ENCODE assay signal across 16 cellular contexts in the genomic region with DNA sequence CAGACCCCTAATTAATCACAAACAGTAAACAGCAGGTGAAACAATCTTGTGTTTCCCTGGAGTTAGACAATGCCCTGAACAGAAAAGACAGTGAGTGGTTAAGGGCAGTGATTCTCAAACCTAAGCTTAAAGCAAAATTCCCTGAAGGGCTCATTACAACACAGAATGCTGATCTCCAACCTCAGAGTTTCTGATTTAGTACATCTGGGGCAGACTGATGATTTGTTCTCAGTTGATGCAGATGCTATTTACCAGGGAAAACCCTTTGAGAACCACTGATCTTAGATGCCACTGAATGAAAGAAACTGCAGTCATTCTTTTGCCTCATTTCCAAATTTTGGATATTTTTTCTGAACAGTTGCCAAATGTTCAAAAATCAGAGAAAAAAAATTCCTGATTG.
DNase-seq lines count a peak whose midpoint lies in the region; ATAC-seq and TF ChIP-seq lines count a peak whose summit lies in the region.
"Had no signal": no experiment of that assay in that cellular context is flagged by ENCODE, and none has a peak within 500 bp of the region (broad histone marks: within the 10 kb centered on the region; RNA-seq: fewer than 3 reads in every experiment).

No MANE protein-coding gene starts in this region.

- H3K4me2 ChIP-seq in DOHH2 (ENCODE audit: low read length): peak overlapping the region; percentile 89

- H3K4me1 Mint-ChIP-seq in T-helper 2 cell treated with Interferon-gamma antibody and Interleukin-4, amounts not matched to agents 5 μg/mL and 100 μg/mL, for 36 hours (ENCODE audit: low read depth): peaks cover 77% of the 10 kb centered on the region
- H3K4me1 Mint-ChIP-seq in memory B cell: peaks cover 60% of the 10 kb centered on the region

- no peaks in the 10 kb centered on the region for H3K9me3 ChIP-seq in DOHH2 (ENCODE audit: control insufficient read depth, insufficient read depth, low read length)
- H3K9me3 ChIP-seq: right atrium auricular region, tibial artery had no signal

- H3F3A ChIP-seq in DOHH2 (ENCODE audit: control insufficient read depth, insufficient read depth): peaks cover 42% of the 10 kb centered on the region

- H3K4me1 ChIP-seq in DOHH2 (ENCODE audit: control insufficient read depth, low read length): peaks cover 81% of the 10 kb centered on the region
- H3K4me1 ChIP-seq: right atrium auricular region, tibial artery had no signal

- no peaks in the 10 kb centered on the region for H4K20me1 ChIP-seq in DOHH2 (ENCODE audit: control insufficient read depth, insufficient read depth, low read depth, low read length)

- peak overlapping the region; percentile 83 for H3K27ac Mint-ChIP-seq in T-helper 2 cell treated with Interferon-gamma antibody and Interleukin-4, amounts not matched to agents 5 μg/mL and 100 μg/mL, for 36 hours
- peak overlapping the region; percentile 77 for H3K27ac Mint-ChIP-seq in memory B cell

- no peak for DNase-seq in activated CD4-positive, CD25-positive, alpha-beta regulatory T cell treated with anti-CD3 and anti-CD28 coated beads, Interleukin-2, amount 50 U/mL, for 72 hours
- DNase-seq in T-helper 2 cell treated with Interferon-gamma antibody and Interleukin-4, amounts not matched to agents 5 μg/mL and 100 μg/mL, for 36 hours (ENCODE audit: low spot score): no peak
- no peak for DNase-seq in memory B cell (ENCODE audit: low spot score in 2 of 2)
- no peak for DNase-seq in D341Med (ENCODE audit: low spot score)
- no peak for DNase-seq in NOMO-1 treated with DMSO at 0.1 percent for 48 hours (lab: John Stamatoyannopoulos, UW; ENCODE audit: unreplicated experiment)
- DNase-seq: 8988T; anterior cingulate cortex; CD4-positive, alpha-beta memory T cell; NCI-H1048; stimulated activated CD4-positive, alpha-beta T cell treated with anti-CD3 and anti-CD28 coated beads, Interleukin-2, amount 100 ng/mL, for 24 hours; tibial artery had no signal

- peak overlapping the region; percentile 96 for H3K27ac ChIP-seq in DOHH2 (ENCODE audit: low read depth, low read length)
- H3K27ac ChIP-seq: right atrium auricular region, tibial artery had no signal

- peak overlapping the region; percentile 79 for H3K4me3 Mint-ChIP-seq in T-helper 2 cell treated with Interferon-gamma antibody and Interleukin-4, amounts not matched to agents 5 μg/mL and 100 μg/mL, for 36 hours
- H3K4me3 Mint-ChIP-seq in memory B cell: no peak overlapping the region

- H3K27me3 ChIP-seq in DOHH2 (ENCODE audit: control insufficient read depth, low read length): no peaks in the 10 kb centered on the region
- H3K27me3 ChIP-seq: right atrium auricular region, tibial artery had no signal

- H3K9me2 ChIP-seq in DOHH2 (replicated peaks; ENCODE audit: control insufficient read depth, low read length): no peaks in the 10 kb centered on the region

- H3K36me3 Mint-ChIP-seq in T-helper 2 cell treated with Interferon-gamma antibody and Interleukin-4, amounts not matched to agents 5 μg/mL and 100 μg/mL, for 36 hours (ENCODE audit: low read depth): peaks cover 17% of the 10 kb centered on the region
- peaks cover 5% of the 10 kb centered on the region for H3K36me3 Mint-ChIP-seq in memory B cell
- H3K36me3 Mint-ChIP-seq: CD4-positive, alpha-beta memory T cell had no signal

- H3K4me3 ChIP-seq in DOHH2 (ENCODE audit: low read length): peak overlapping the region; percentile 71
- H3K4me3 ChIP-seq: right atrium auricular region, tibial artery had no signal

- peak; percentile 8 to 39 for ATAC-seq in activated CD4-positive, CD25-positive, alpha-beta regulatory T cell treated with anti-CD3 and anti-CD28 coated beads, Interleukin-2, amount 50 U/mL, for 24 hours
- ATAC-seq in memory B cell (ENCODE audit: low read depth) (no peak), HG02852 (IDR thresholded peaks at IDR 0.05; ENCODE audit: unreplicated experiment) (no peak)
- ATAC-seq: HepG2 had no signal

- no peak for TF ChIP-seq CTCF in DOHH2 (IDR thresholded peaks at IDR 0.05; ENCODE audit: low read depth, low read length, poor library complexity, severe bottlenecking)

- H3K79me2 ChIP-seq in DOHH2 (ENCODE audit: control insufficient read depth, low read length): 0 out of 2 replicates have a peak, but pooled peaks cover 3% of the 10 kb centered on the region

- no peaks in the 10 kb centered on the region for H3K27me3 Mint-ChIP-seq in T-helper 2 cell treated with Interferon-gamma antibody and Interleukin-4, amounts not matched to agents 5 μg/mL and 100 μg/mL, for 36 hours (ENCODE audit: low read depth)
- H3K27me3 Mint-ChIP-seq in memory B cell: no peaks in the 10 kb centered on the region
- H3K27me3 Mint-ChIP-seq: CD4-positive, alpha-beta memory T cell had no signal

- no peaks in the 10 kb centered on the region; the same call in 1 of the 2 replicates for H3K36me3 ChIP-seq in DOHH2 (ENCODE audit: control insufficient read depth, low read length)
- H3K36me3 ChIP-seq: right atrium auricular region, tibial artery had no signal

- peaks cover 15% of the 10 kb centered on the region for H3K9me3 Mint-ChIP-seq in T-helper 2 cell treated with Interferon-gamma antibody and Interleukin-4, amounts not matched to agents 5 μg/mL and 100 μg/mL, for 36 hours
- peaks cover 5% of the 10 kb centered on the region for H3K9me3 Mint-ChIP-seq in memory B cell

Comparison
In these comparisons a context has a peak if more than half of its experiments do, and no peak if none do; other contexts are left out.
1. ATAC-seq: peak in activated CD4-positive, CD25-positive, alpha-beta regulatory T cell treated with anti-CD3 and anti-CD28 coated beads, Interleukin-2, amount 50 U/mL, for 24 hours (2 of 2); none in memory B cell (single experiment) and HG02852 (single experiment).